26 cellular contexts compared by ENCODE assay signal in the genomic region with DNA sequence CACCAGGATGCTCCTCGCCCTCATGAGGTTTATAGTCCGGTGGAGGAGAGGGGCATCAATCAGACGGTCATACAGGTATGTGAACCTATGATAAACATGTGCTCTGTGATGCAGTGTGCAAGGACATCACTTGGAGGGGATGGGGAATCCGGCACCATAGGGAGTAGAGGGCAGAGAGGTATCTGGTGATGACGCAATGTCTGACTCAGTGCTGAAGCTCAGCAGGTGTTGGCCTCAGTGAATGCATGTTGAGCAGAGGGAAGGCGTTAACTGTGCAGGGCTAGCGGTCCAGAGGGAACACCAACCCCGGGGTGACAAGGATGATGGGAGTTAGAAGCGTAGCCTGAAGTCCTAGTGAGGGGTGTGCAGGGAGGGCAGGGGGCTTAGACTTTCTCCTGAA.
"Had no signal": no experiment of that assay in that cellular context is flagged by ENCODE, and none has a peak within 500 bp of the region (broad histone marks: within the 10 kb centered on the region; RNA-seq: fewer than 3 reads in every experiment).

No MANE protein-coding gene starts in this region.

- H3K27ac Mint-ChIP-seq: dendritic cell treated with granulocyte-macrophage colony-stimulating factor and Interleukin-4, amounts not matched to agents 40 ng/mL and 50 ng/mL, for 4 days; endodermal cell; naive thymus-derived CD4-positive, alpha-beta T cell; nephron; stimulated activated naive B cell treated with anti-CD40 and anti-IgM and Interleukin-4, amounts not matched to agents 10 μg/mL and 1 μg/mL and 100 μg/mL, for 72 hours; stimulated activated naive CD8-positive, alpha-beta T cell treated with anti-CD3 and anti-CD28 coated beads, Interleukin-15, Interleukin-2, amounts not matched to agents 100 ng/mL and 50 ng/mL, for 24 hours had no signal

- DNase-seq: colonic mucosa; effector CD8-positive, alpha-beta T cell; endodermal cell; foreskin keratinocyte; heart left ventricle; hippocampal formation; left cardiac atrium; left lung; mesenchymal stem cell; midbrain; naive thymus-derived CD4-positive, alpha-beta T cell; nucleus accumbens; spleen; stimulated activated CD4-positive, alpha-beta T cell treated with anti-CD3 and anti-CD28 coated beads, Interleukin-4, amount 100 ng/mL, for 4 hours; stimulated activated naive B cell treated with anti-CD40 and anti-IgM and Interleukin-4, amounts not matched to agents 10 μg/mL and 1 μg/mL and 100 μg/mL, for 72 hours; transverse colon had no signal

- H3K36me3 Mint-ChIP-seq: stimulated activated naive B cell treated with anti-CD40 and anti-IgM and Interleukin-4, amounts not matched to agents 10 μg/mL and 1 μg/mL and 100 μg/mL, for 72 hours had no signal

- ATAC-seq: foreskin keratinocyte; gastroesophageal sphincter; heart left ventricle; left cardiac atrium; left lung; naive thymus-derived CD4-positive, alpha-beta T cell; stimulated activated naive B cell treated with anti-CD40 and anti-IgM and Interleukin-4, amounts not matched to agents 10 μg/mL and 1 μg/mL and 100 μg/mL, for 72 hours had no signal

- H3K4me3 ChIP-seq: colonic mucosa, esophagus muscularis mucosa, gastroesophageal sphincter, heart left ventricle, left lung, prostate gland, right atrium auricular region, skin epidermis, spleen, transverse colon, vagina had no signal

- H3K36me3 ChIP-seq: colonic mucosa, esophagus muscularis mucosa, gastroesophageal sphincter, heart left ventricle, left lung, prostate gland, right atrium auricular region, spleen, transverse colon, vagina had no signal

- H3K4me1 ChIP-seq: colonic mucosa, esophagus muscularis mucosa, foreskin keratinocyte, gastroesophageal sphincter, heart left ventricle, left lung, prostate gland, right atrium auricular region, spleen, transverse colon, vagina had no signal

- FAIRE-seq: islet of Langerhans had no signal

- H3K4me1 Mint-ChIP-seq: endodermal cell; naive thymus-derived CD4-positive, alpha-beta T cell; nephron; stimulated activated naive B cell treated with anti-CD40 and anti-IgM and Interleukin-4, amounts not matched to agents 10 μg/mL and 1 μg/mL and 100 μg/mL, for 72 hours had no signal

- H3K9me3 ChIP-seq: colonic mucosa, esophagus muscularis mucosa, gastroesophageal sphincter, heart left ventricle, prostate gland, right atrium auricular region, spleen, transverse colon, vagina had no signal

- H3K9me3 Mint-ChIP-seq: endodermal cell; nephron; stimulated activated naive B cell treated with anti-CD40 and anti-IgM and Interleukin-4, amounts not matched to agents 10 μg/mL and 1 μg/mL and 100 μg/mL, for 72 hours had no signal

- H3K27me3 ChIP-seq: colonic mucosa, foreskin keratinocyte, gastroesophageal sphincter, heart left ventricle, left lung, right atrium auricular region, spleen, transverse colon, vagina had no signal

- H3K27me3 Mint-ChIP-seq: dendritic cell treated with granulocyte-macrophage colony-stimulating factor and Interleukin-4, amounts not matched to agents 40 ng/mL and 50 ng/mL, for 4 days; stimulated activated naive B cell treated with anti-CD40 and anti-IgM and Interleukin-4, amounts not matched to agents 10 μg/mL and 1 μg/mL and 100 μg/mL, for 72 hours; stimulated activated naive CD8-positive, alpha-beta T cell treated with anti-CD3 and anti-CD28 coated beads, Interleukin-15, Interleukin-2, amounts not matched to agents 100 ng/mL and 50 ng/mL, for 24 hours had no signal

- H3K27ac ChIP-seq: colonic mucosa, esophagus muscularis mucosa, foreskin keratinocyte, gastroesophageal sphincter, heart left ventricle, left lung, prostate gland, right atrium auricular region, skin epidermis, spleen, transverse colon, vagina had no signal

- H3K4me3 Mint-ChIP-seq: dendritic cell treated with granulocyte-macrophage colony-stimulating factor and Interleukin-4, amounts not matched to agents 40 ng/mL and 50 ng/mL, for 4 days; endodermal cell; naive thymus-derived CD4-positive, alpha-beta T cell; nephron; stimulated activated naive B cell treated with anti-CD40 and anti-IgM and Interleukin-4, amounts not matched to agents 10 μg/mL and 1 μg/mL and 100 μg/mL, for 72 hours; stimulated activated naive CD8-positive, alpha-beta T cell treated with anti-CD3 and anti-CD28 coated beads, Interleukin-15, Interleukin-2, amounts not matched to agents 100 ng/mL and 50 ng/mL, for 24 hours had no signal
